Comparison of ENCODE assay signal across 8 cellular contexts in genomic region chr12:132083731-132084641, GRCh38.
DNase-seq lines count a peak whose midpoint lies in the region; ATAC-seq, FAIRE-seq and TF ChIP-seq lines count a peak whose summit lies in the region.

No MANE protein-coding gene starts in this region.

- no peaks in the 10 kb centered on the region for H3K9me3 Mint-ChIP-seq in T-helper 2 cell treated with Interferon-gamma antibody and Interleukin-4, amounts not matched to agents 5 μg/mL and 100 μg/mL, for 36 hours
- H3K9me3 Mint-ChIP-seq in astrocyte (ENCODE audit: unreplicated experiment), result no peaks in the 10 kb centered on the region

- no peaks in the 10 kb centered on the region for H3K9me3 ChIP-seq in astrocyte (ENCODE audit: insufficient read depth, low read depth, low read length)
- H3K9me3 ChIP-seq in hepatocyte (ENCODE audit: low read depth), result no peaks in the 10 kb centered on the region
- H3K9me3 ChIP-seq in vagina, result no peaks in the 10 kb centered on the region

- peak overlapping the region; percentile 96 for H3K27ac Mint-ChIP-seq in T-helper 2 cell treated with Interferon-gamma antibody and Interleukin-4, amounts not matched to agents 5 μg/mL and 100 μg/mL, for 36 hours
- peak overlapping the region; percentile 84 for H3K27ac Mint-ChIP-seq in astrocyte (ENCODE audit: unreplicated experiment)

- H3K4me1 ChIP-seq in astrocyte (ENCODE audit: insufficient read depth, low read length) (peaks cover 14% of the 10 kb centered on the region), hepatocyte (ENCODE audit: insufficient read depth) (peaks cover 7% of the 10 kb centered on the region), rectal smooth muscle tissue (ENCODE audit: control insufficient read depth, insufficient read depth, low read length) (peaks cover 3% of the 10 kb centered on the region), vagina (peaks cover 23% of the 10 kb centered on the region)

- peak; percentile 86 to 87 for DNase-seq in NCI-H1930 (lab: John Stamatoyannopoulos, UW)
- peak; percentile 92 for DNase-seq in T-helper 2 cell treated with Interferon-gamma antibody and Interleukin-4, amounts not matched to agents 5 μg/mL and 100 μg/mL, for 36 hours (ENCODE audit: low spot score)
- DNase-seq in astrocyte (ENCODE audit: low read depth), result peak; percentile 63
- peak; percentile 97 for DNase-seq in hepatocyte (ENCODE audit: low spot score)
- DNase-seq in vagina (ENCODE audit: extremely low spot score in 2 of 2), result no peak

- peaks cover 27% of the 10 kb centered on the region for H3K4me1 Mint-ChIP-seq in T-helper 2 cell treated with Interferon-gamma antibody and Interleukin-4, amounts not matched to agents 5 μg/mL and 100 μg/mL, for 36 hours (ENCODE audit: low read depth)
- peaks cover 5% of the 10 kb centered on the region for H3K4me1 Mint-ChIP-seq in astrocyte (ENCODE audit: low read depth, unreplicated experiment)

- H3K9ac ChIP-seq in astrocyte (ENCODE audit: low read length) (peak overlapping the region; percentile 98), rectal smooth muscle tissue (ENCODE audit: low read length) (no peak overlapping the region)

- peak; percentile 70 for ATAC-seq in GM18508 (IDR thresholded peaks at IDR 0.05; ENCODE audit: insufficient read depth, unreplicated experiment)
- peak; percentile 74 for ATAC-seq in HG02973 (IDR thresholded peaks at IDR 0.05; ENCODE audit: unreplicated experiment)

- peaks cover 33% of the 10 kb centered on the region for H3K79me2 ChIP-seq in astrocyte (ENCODE audit: insufficient read depth, low read length)
- peaks cover 31% of the 10 kb centered on the region for H3K79me2 ChIP-seq in hepatocyte

- H3K27me3 Mint-ChIP-seq in T-helper 2 cell treated with Interferon-gamma antibody and Interleukin-4, amounts not matched to agents 5 μg/mL and 100 μg/mL, for 36 hours (ENCODE audit: low read depth), result no peaks in the 10 kb centered on the region
- H3K27me3 Mint-ChIP-seq in astrocyte (ENCODE audit: low read depth, unreplicated experiment), result no peaks in the 10 kb centered on the region

- peak overlapping the region; percentile 99 for H3K4me2 ChIP-seq in astrocyte (ENCODE audit: low read length)
- H3K4me2 ChIP-seq in hepatocyte, result peak overlapping the region; percentile 93

- H3K4me3 ChIP-seq in astrocyte (ENCODE audit: insufficient read depth, low read depth, low read length), result peak overlapping the region; percentile 79
- peak overlapping the region; percentile 78 for H3K4me3 ChIP-seq in hepatocyte
- H3K4me3 ChIP-seq in rectal smooth muscle tissue (ENCODE audit: low read length), result peak overlapping the region; percentile 90
- peak overlapping the region; percentile 69 to 98 for H3K4me3 ChIP-seq in vagina

- H3K27me3 ChIP-seq in astrocyte (ENCODE audit: insufficient read depth, low read length) (no peaks in the 10 kb centered on the region), hepatocyte (no peaks in the 10 kb centered on the region), rectal smooth muscle tissue (ENCODE audit: control insufficient read depth, insufficient read depth, low read length) (no peaks in the 10 kb centered on the region), vagina (no peaks in the 10 kb centered on the region)

- no peaks in the 10 kb centered on the region for H3K9me2 ChIP-seq in hepatocyte (replicated peaks; ENCODE audit: insufficient read depth)

- H2AFZ ChIP-seq in astrocyte (ENCODE audit: low read depth, low read length), result peak overlapping the region; percentile 71
- peak overlapping the region; percentile 50 for H2AFZ ChIP-seq in hepatocyte

- H3K36me3 Mint-ChIP-seq in T-helper 2 cell treated with Interferon-gamma antibody and Interleukin-4, amounts not matched to agents 5 μg/mL and 100 μg/mL, for 36 hours (ENCODE audit: low read depth), result peaks cover 23% of the 10 kb centered on the region
- no peaks in the 10 kb centered on the region for H3K36me3 Mint-ChIP-seq in astrocyte (ENCODE audit: low read depth, unreplicated experiment)

- TF ChIP-seq POLR2A in vagina (IDR thresholded peaks at IDR 0.05), result peak in 1 of 2 donors; percentile 89

- H4K20me1 ChIP-seq in astrocyte (ENCODE audit: insufficient read depth, low read length) (peaks cover 21% of the 10 kb centered on the region), hepatocyte (ENCODE audit: insufficient read depth, poor library complexity, severe bottlenecking) (peaks cover 3% of the 10 kb centered on the region)

- no peak for TF ChIP-seq CTCF in astrocyte (IDR thresholded peaks at IDR 0.05; ENCODE audit: insufficient read depth, low read depth, low read length)
- TF ChIP-seq CTCF in hepatocyte (IDR thresholded peaks at IDR 0.05; ENCODE audit: poor library complexity), result no peak
- no peak for TF ChIP-seq CTCF in vagina (IDR thresholded peaks at IDR 0.05)

- intact Hi-C loops in vagina (cut with DNase I), result no loop called here

- no peak for FAIRE-seq in astrocyte (lab: Jason Lieb, UNC)

- H3K27ac ChIP-seq in astrocyte (ENCODE audit: low read depth, low read length) (peak overlapping the region; percentile 93), hepatocyte (peak overlapping the region; percentile 90), rectal smooth muscle tissue (ENCODE audit: low read depth, low read length) (peak overlapping the region; percentile 88), vagina (peak overlapping the region; percentile 87)

- H3K36me3 ChIP-seq in astrocyte (ENCODE audit: insufficient read depth, low read length) (peaks cover 5% of the 10 kb centered on the region), hepatocyte (replicated peaks; ENCODE audit: insufficient read depth, low read depth) (no peaks in the 10 kb centered on the region), rectal smooth muscle tissue (ENCODE audit: control insufficient read depth, insufficient read depth, low read length) (no peaks in the 10 kb centered on the region), vagina (no peaks in the 10 kb centered on the region)

- 4% methylated on average over 43 of the region's 91 CpGs for WGBS in hepatocyte (ENCODE audit: low lambda C conversion rate, missing lambda C conversion rate)

- H3K4me3 Mint-ChIP-seq in T-helper 2 cell treated with Interferon-gamma antibody and Interleukin-4, amounts not matched to agents 5 μg/mL and 100 μg/mL, for 36 hours, result peak overlapping the region; percentile 97
- peak overlapping the region; percentile 85 for H3K4me3 Mint-ChIP-seq in astrocyte (ENCODE audit: unreplicated experiment)

Comparison
In these comparisons a context has a peak if more than half of its experiments do, and no peak if none do; other contexts are left out.
1. DNase-seq: peak in NCI-H1930 (2 of 2), T-helper 2 cell treated with Interferon-gamma antibody and Interleukin-4, amounts not matched to agents 5 μg/mL and 100 μg/mL, for 36 hours (single experiment), astrocyte (single experiment) and hepatocyte (single experiment); none in vagina (0 of 2).
2. Peak in every context shown above with its lines, with median percentiles within 50 percentile points of each other: H3K27ac ChIP-seq and H3K4me3 ChIP-seq.